In genomic region chr1:119962296-119962968, GRCh38 we compare ENCODE assay signal across 18 cellular contexts.
DNase-seq lines count a peak whose midpoint lies in the region; ATAC-seq and TF ChIP-seq lines count a peak whose summit lies in the region.
"Had no signal": no experiment of that assay in that cellular context is flagged by ENCODE, and none has a peak within 500 bp of the region (broad histone marks: within the 10 kb centered on the region; RNA-seq: fewer than 3 reads in every experiment).

No MANE protein-coding gene starts in this region.

- no peak overlapping the region for H3K4me3 ChIP-seq in ascending aorta
- no peak overlapping the region for H3K4me3 ChIP-seq in fibroblast of lung (replicated peaks in 1 of 4; ENCODE audit: control extremely low read depth in 1 of 4, insufficient read depth in 1 of 4, low read depth in 3 of 4, low read length in 4 of 4)
- H3K4me3 ChIP-seq in subcutaneous abdominal adipose tissue (ENCODE audit: low read depth in 1 of 5, low read length in 5 of 5) = no peak overlapping the region
- H3K4me3 ChIP-seq: GM23338, psoas muscle had no signal

- H3K36me3 Mint-ChIP-seq in activated T-cell treated with anti-CD3 and anti-CD28 coated beads, Interleukin-2, amount 50 U/mL, for 4 hours (ENCODE audit: insufficient read depth) = peaks cover 47% of the 10 kb centered on the region

- no peak overlapping the region for H3K4me2 ChIP-seq in fibroblast of lung (ENCODE audit: extremely low read depth, insufficient read depth, low read length)
- H3K4me2 ChIP-seq: GM23338 had no signal

- H3K79me2 ChIP-seq in fibroblast of lung (ENCODE audit: control insufficient read depth, insufficient read depth, low read length) = no peaks in the 10 kb centered on the region

- ATAC-seq in left lobe of liver (peak; percentile 58), HG02759 (IDR thresholded peaks at IDR 0.05; ENCODE audit: unreplicated experiment) (no peak)
- no peak for ATAC-seq in activated T-cell treated with anti-CD3 and anti-CD28 coated beads, Interleukin-2, amount 50 U/mL, for 4 hours
- ATAC-seq: activated CD8-positive, alpha-beta T cell treated with anti-CD3 and anti-CD28 coated beads, Interleukin-2, amount 10 ng/mL, durations not matched to agents 7 days and 5 days; activated T-cell treated with anti-CD3 and anti-CD28 coated beads, Interleukin-2, amount 50 U/mL, for 72 hours; GM23338; natural killer cell treated with Interleukin-12 subunit alpha and Interleukin-12 subunit beta and Interleukin-15 and Interleukin-18, amount 100 ng/mL, for 72 hours; psoas muscle had no signal

- peaks cover 0 to 63% of the 10 kb centered on the region in 2 donors for H3K4me1 ChIP-seq in ascending aorta
- peaks cover 9% of the 10 kb centered on the region for H3K4me1 ChIP-seq in fibroblast of lung (ENCODE audit: control insufficient read depth, extremely low read depth, insufficient read depth, low read length)
- H3K4me1 ChIP-seq in subcutaneous abdominal adipose tissue (ENCODE audit: control insufficient read depth in 5 of 5, insufficient read depth in 5 of 5, low read length in 5 of 5) = peaks cover 3 to 61% (median 38%) of the 10 kb centered on the region in 5 donors
- H3K4me1 ChIP-seq: psoas muscle had no signal

- no peaks in the 10 kb centered on the region for H3K27me3 ChIP-seq in ascending aorta
- H3K27me3 ChIP-seq in fibroblast of lung (ENCODE audit: control insufficient read depth, insufficient read depth, low read length) = no peaks in the 10 kb centered on the region
- no peaks in the 10 kb centered on the region for H3K27me3 ChIP-seq in subcutaneous abdominal adipose tissue (ENCODE audit: control insufficient read depth in 5 of 5, insufficient read depth in 4 of 5, low read length in 5 of 5)

- no peak for DNase-seq in ascending aorta (ENCODE audit: low spot score in 2 of 2)
- peak; percentile 34 to 56 for DNase-seq in fibroblast of lung (ENCODE audit: low read depth in 2 of 2)
- no peak for DNase-seq in left lobe of liver (ENCODE audit: low spot score)
- no peak for DNase-seq in activated T-cell treated with anti-CD3 and anti-CD28 coated beads, Interleukin-2, amount 50 U/mL, for 4 hours
- no peak for DNase-seq in SKM-1 treated with dmso at 0.1 percent for 144 hours (lab: John Stamatoyannopoulos, UW; ENCODE audit: unreplicated experiment)
- DNase-seq in stimulated activated CD4-positive, alpha-beta T cell treated with anti-CD3 and anti-CD28 coated beads, Interleukin-2, amount 100 ng/mL, for 24 hours = no peak
- DNase-seq: activated B cell treated with CpG ODN at 0.5 μM for 24 hours; activated CD8-positive, alpha-beta T cell treated with anti-CD3 and anti-CD28 coated beads, Interleukin-2, amount 10 ng/mL, durations not matched to agents 7 days and 5 days; activated T-cell treated with anti-CD3 and anti-CD28 coated beads, Interleukin-2, amount 50 U/mL, for 72 hours; mesenchymal stem cell; NCI-H1417; NCI-H526 treated with DMSO at 0.1 percent for 48 hours; OCI-M1; psoas muscle had no signal

- H3K9me3 Mint-ChIP-seq in activated T-cell treated with anti-CD3 and anti-CD28 coated beads, Interleukin-2, amount 50 U/mL, for 4 hours = no peaks in the 10 kb centered on the region
- H3K9me3 Mint-ChIP-seq: activated B cell treated with CpG ODN at 0.5 μM for 24 hours; activated T-cell treated with anti-CD3 and anti-CD28 coated beads, Interleukin-2, amount 50 U/mL, for 72 hours; GM23338; natural killer cell treated with Interleukin-12 subunit alpha and Interleukin-12 subunit beta and Interleukin-15 and Interleukin-18, amount 100 ng/mL, for 72 hours had no signal

- H3K27me3 Mint-ChIP-seq in activated T-cell treated with anti-CD3 and anti-CD28 coated beads, Interleukin-2, amount 50 U/mL, for 4 hours (ENCODE audit: low read depth) = no peaks in the 10 kb centered on the region
- H3K27me3 Mint-ChIP-seq: activated B cell treated with CpG ODN at 0.5 μM for 24 hours; natural killer cell treated with Interleukin-12 subunit alpha and Interleukin-12 subunit beta and Interleukin-15 and Interleukin-18, amount 100 ng/mL, for 72 hours had no signal

- H3K9me3 ChIP-seq in ascending aorta (no peaks in the 10 kb centered on the region), fibroblast of lung (ENCODE audit: control insufficient read depth, insufficient read depth, low read depth, low read length) (no peaks in the 10 kb centered on the region), subcutaneous abdominal adipose tissue (ENCODE audit: control insufficient read depth in 5 of 5, low read length in 5 of 5) (no peaks in the 10 kb centered on the region)
- H3K9me3 ChIP-seq: psoas muscle had no signal

- no peak overlapping the region for H3K9ac ChIP-seq in fibroblast of lung (ENCODE audit: insufficient read depth, low read length)
- H3K9ac ChIP-seq in subcutaneous abdominal adipose tissue (ENCODE audit: low read length in 5 of 5) = peak overlapping the region in 1 of 5 donors; percentile 58

- no peaks in the 10 kb centered on the region for H3K4me1 Mint-ChIP-seq in activated T-cell treated with anti-CD3 and anti-CD28 coated beads, Interleukin-2, amount 50 U/mL, for 4 hours (ENCODE audit: low read depth)
- H3K4me1 Mint-ChIP-seq: activated B cell treated with CpG ODN at 0.5 μM for 24 hours, GM23338 had no signal

- H2AFZ ChIP-seq in fibroblast of lung (ENCODE audit: low read length) = no peak overlapping the region
- H2AFZ ChIP-seq: GM23338 had no signal

- no peaks in the 10 kb centered on the region for H4K20me1 ChIP-seq in fibroblast of lung (ENCODE audit: control insufficient read depth, extremely low read depth, insufficient read depth, low read length)

- H3K36me3 ChIP-seq in ascending aorta (peaks cover 10 to 22% of the 10 kb centered on the region in 2 donors), fibroblast of lung (ENCODE audit: control insufficient read depth, insufficient read depth, low read length) (peaks cover 10% of the 10 kb centered on the region), subcutaneous abdominal adipose tissue (ENCODE audit: control insufficient read depth in 5 of 5, insufficient read depth in 5 of 5, low read length in 5 of 5) (peaks cover 30 to 58% (median 48%) of the 10 kb centered on the region in 5 donors)

- intact Hi-C loops in ascending aorta (cut with DNase I) = no loop called here

- TF ChIP-seq CTCF in ascending aorta (IDR thresholded peaks at IDR 0.05) (no peak), fibroblast of lung (conservative IDR thresholded peaks at IDR 0.05 in 1 of 2, IDR thresholded peaks at IDR 0.05 in 1 of 2; ENCODE audit: low read depth in 1 of 2, low read length in 2 of 2) (no peak)

- H3K4me3 Mint-ChIP-seq in activated T-cell treated with anti-CD3 and anti-CD28 coated beads, Interleukin-2, amount 50 U/mL, for 4 hours = no peak overlapping the region
- H3K4me3 Mint-ChIP-seq: activated B cell treated with CpG ODN at 0.5 μM for 24 hours; activated CD8-positive, alpha-beta T cell treated with anti-CD3 and anti-CD28 coated beads, Interleukin-2, amount 10 ng/mL, durations not matched to agents 7 days and 5 days; activated T-cell treated with anti-CD3 and anti-CD28 coated beads, Interleukin-2, amount 50 U/mL, for 72 hours; GM23338; natural killer cell treated with Interleukin-12 subunit alpha and Interleukin-12 subunit beta and Interleukin-15 and Interleukin-18, amount 100 ng/mL, for 72 hours had no signal

- H3K27ac ChIP-seq in ascending aorta (peak overlapping the region; percentile 58 to 74), fibroblast of lung (ENCODE audit: insufficient read depth, low read length) (no peak overlapping the region), subcutaneous abdominal adipose tissue (ENCODE audit: low read depth, low read length) (peak overlapping the region; percentile 59)
- H3K27ac ChIP-seq: psoas muscle had no signal

Comparison
In these comparisons a context has a peak if more than half of its experiments do, and no peak if none do; other contexts are left out.
1. DNase-seq: peak in fibroblast of lung (2 of 2); none in ascending aorta (0 of 2), left lobe of liver (single experiment), activated T-cell treated with anti-CD3 and anti-CD28 coated beads, Interleukin-2, amount 50 U/mL, for 4 hours (single experiment), SKM-1 treated with dmso at 0.1 percent for 144 hours (single experiment) and stimulated activated CD4-positive, alpha-beta T cell treated with anti-CD3 and anti-CD28 coated beads, Interleukin-2, amount 100 ng/mL, for 24 hours (0 of 2).